17 cellular contexts compared by ENCODE assay signal in the genomic region with DNA sequence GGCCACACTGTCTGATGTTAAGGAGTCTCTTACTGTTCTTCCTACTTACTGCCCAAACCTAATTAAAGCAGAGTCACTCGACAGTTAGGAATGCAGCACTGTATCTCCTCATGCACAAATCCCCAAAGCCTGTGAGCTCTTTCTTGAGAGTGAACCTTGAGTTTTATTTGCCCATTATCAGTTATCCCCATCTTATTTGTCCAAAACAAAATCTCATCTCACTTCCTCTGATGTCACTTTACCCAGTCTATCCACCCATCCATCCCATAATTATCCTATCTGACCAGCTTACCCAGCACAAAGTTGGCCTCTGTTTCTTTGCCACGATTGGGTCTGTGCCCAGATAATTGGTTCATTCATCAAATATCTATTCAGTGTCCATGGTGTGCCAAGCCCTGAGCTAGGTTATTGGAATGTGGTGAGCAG.
A peak's percentile ranks its signal among the peaks of the same experiment; 100 is the strongest.
DNase-seq lines count a peak whose midpoint lies in the region; ATAC-seq and TF ChIP-seq lines count a peak whose summit lies in the region.
"Had no signal": no experiment of that assay in that cellular context is flagged by ENCODE, and none has a peak within 500 bp of the region (broad histone marks: within the 10 kb centered on the region; RNA-seq: fewer than 3 reads in every experiment).

No MANE protein-coding gene starts in this region.

- no peak overlapping the region for H3K9ac ChIP-seq in Karpas-422 (ENCODE audit: low read length)

- H3K4me1 ChIP-seq in tibial artery (peaks cover 0 to 55% (median 21%) of the 10 kb centered on the region in 4 donors), Karpas-422 (ENCODE audit: low read length) (no peaks in the 10 kb centered on the region), gastroesophageal sphincter (peaks cover 0 to 11% (median 0%) of the 10 kb centered on the region in 3 donors)
- H3K4me1 ChIP-seq: Caco-2 had no signal

- TF ChIP-seq CTCF in astrocyte of the spinal cord (IDR thresholded peaks at IDR 0.05; ENCODE audit: low read depth, low read length): no peak
- no peak for TF ChIP-seq CTCF in tibial artery (IDR thresholded peaks at IDR 0.05)
- no peak for TF ChIP-seq CTCF in gastroesophageal sphincter (IDR thresholded peaks at IDR 0.05)

- H3K36me3 ChIP-seq in tibial artery (no peaks in the 10 kb centered on the region), Karpas-422 (ENCODE audit: insufficient read depth, low read length) (no peaks in the 10 kb centered on the region), gastroesophageal sphincter (no peaks in the 10 kb centered on the region)

- 20 to 45% methylated on average over 2 of the region's 2 CpGs for WGBS in gastroesophageal sphincter (ENCODE audit: low coverage in 1 of 2), 2 donors

- in situ Hi-C loops in astrocyte of the spinal cord (cut with HindIII; ENCODE audit: low sequenced_read_pairs): no loop called here

- no peaks in the 10 kb centered on the region for H3K9me3 ChIP-seq in tibial artery
- H3K9me3 ChIP-seq in Karpas-422 (ENCODE audit: low read length): no peaks in the 10 kb centered on the region
- no peaks in the 10 kb centered on the region for H3K9me3 ChIP-seq in gastroesophageal sphincter
- H3K9me3 ChIP-seq: Caco-2 had no signal

- H3K9me2 ChIP-seq in Karpas-422 (replicated peaks; ENCODE audit: insufficient read depth, low read length): no peaks in the 10 kb centered on the region

- ATAC-seq in gastroesophageal sphincter: no peak

- H3K4me3 ChIP-seq in astrocyte of the spinal cord (ENCODE audit: low read depth, low read length): no peak overlapping the region
- no peak overlapping the region for H3K4me3 ChIP-seq in tibial artery
- no peak overlapping the region for H3K4me3 ChIP-seq in Karpas-422 (ENCODE audit: low read length)
- no peak overlapping the region for H3K4me3 ChIP-seq in gastroesophageal sphincter
- H3K4me3 ChIP-seq: dorsolateral prefrontal cortex had no signal

- H3K27ac ChIP-seq in tibial artery (peak overlapping the region; percentile 52 to 54), Karpas-422 (ENCODE audit: low read length) (no peak overlapping the region), gastroesophageal sphincter (no peak overlapping the region)
- H3K27ac ChIP-seq: dorsolateral prefrontal cortex had no signal

- H4K20me1 ChIP-seq in Karpas-422 (ENCODE audit: insufficient read depth, low read depth, low read length): no peaks in the 10 kb centered on the region

- no peak for TF ChIP-seq POLR2A in gastroesophageal sphincter (IDR thresholded peaks at IDR 0.05)

- DNase-seq in HT-29 (ENCODE audit: low spot score) (peak; percentile 61), astrocyte of the spinal cord (ENCODE audit: low read depth, low spot score) (peak; percentile 4), kidney tubule cell (ENCODE audit: low spot score) (peak; percentile 40), tibial artery (no peak), NCI-H2029 (lab: John Stamatoyannopoulos, UW) (no peak), Karpas-422 (no peak), retina (no peak)
- DNase-seq: activated CD4-positive, alpha-beta T cell treated with anti-CD3 and anti-CD28 coated beads, Interleukin-2, amount 10 ng/mL, durations not matched to agents 7 days and 5 days; activated T-cell treated with anti-CD3 and anti-CD28 coated beads, Interleukin-2, amount 50 U/mL, for 48 hours; Caco-2; glutamatergic neuron; kidney glomerular epithelial cell; NCI-H1105; NCI-H446 treated with DMSO at 0.1 percent for 48 hours; small intestine had no signal

- intact Hi-C loops in tibial artery (cut with DNase I; ENCODE audit: low total_unique reads): no loop called here

- no peak overlapping the region for H3K4me2 ChIP-seq in Karpas-422 (ENCODE audit: low read depth, low read length, poor library complexity, severe bottlenecking)

- H3K27me3 ChIP-seq in tibial artery (no peaks in the 10 kb centered on the region), Karpas-422 (ENCODE audit: low read length) (no peaks in the 10 kb centered on the region), gastroesophageal sphincter (no peaks in the 10 kb centered on the region)
- H3K27me3 ChIP-seq: dorsolateral prefrontal cortex had no signal

- no peak for TF ChIP-seq EP300 in gastroesophageal sphincter (IDR thresholded peaks at IDR 0.05)

- no peaks in the 10 kb centered on the region for H3K79me2 ChIP-seq in Karpas-422 (ENCODE audit: low read length)

- H2AFZ ChIP-seq in Karpas-422 (ENCODE audit: low read length): no peak overlapping the region

Comparison
In these comparisons a context has a peak if more than half of its experiments do, and no peak if none do; other contexts are left out.
1. DNase-seq: peak in HT-29 (single experiment), astrocyte of the spinal cord (single experiment) and kidney tubule cell (single experiment); none in tibial artery (0 of 2), NCI-H2029 (single experiment), Karpas-422 (single experiment) and retina (single experiment).
2. H3K27ac ChIP-seq: peak in tibial artery (2 of 2); none in Karpas-422 (single experiment) and gastroesophageal sphincter (0 of 4).